Comparison of ENCODE assay signal across 1 cellular context in genomic region chr1:65129104-65129503, GRCh38. TPM values are rescaled to one million over a fixed set of nuclear protein-coding genes. Genes with fewer than 3 reads are reported as not detected.
"Had no signal": no experiment of that assay in that cellular context is flagged by ENCODE, and none has a peak within 500 bp of the region (broad histone marks: within the 10 kb centered on the region; RNA-seq: fewer than 3 reads in every experiment).

No MANE protein-coding gene starts in this region.

RNA-seq across cellular contexts. Expression of gene AK4, which starts 18.9 kb away (rescaled TPM):
- polyA plus RNA-seq: naive thymus-derived CD8-positive, alpha-beta T cell had no signal
